Comparison of ENCODE assay signal across 8 cellular contexts in genomic region chr10:114470956-114471905, GRCh38.
DNase-seq lines count a peak whose midpoint lies in the region; ATAC-seq and TF ChIP-seq lines count a peak whose summit lies in the region.

No MANE protein-coding gene starts in this region.

- no peaks in the 10 kb centered on the region for H3K79me2 ChIP-seq in SU-DHL-6 (ENCODE audit: insufficient read depth, low read length)

- no peak overlapping the region for H2AFZ ChIP-seq in SU-DHL-6 (ENCODE audit: low read depth, low read length, severe bottlenecking)

- H3K9me3 ChIP-seq in HAP-1 (no peaks in the 10 kb centered on the region), SU-DHL-6 (ENCODE audit: insufficient read depth, low read length) (no peaks in the 10 kb centered on the region), heart right ventricle (no peaks in the 10 kb centered on the region)

- ATAC-seq in heart right ventricle = peak; percentile 55 to 86 (median 78)

- H3K9me2 ChIP-seq in SU-DHL-6 (replicated peaks; ENCODE audit: insufficient read depth, low read length) = no peaks in the 10 kb centered on the region

- H3K4me1 ChIP-seq in HAP-1 (0 out of 2 replicates have a peak, but pooled peaks cover 3% of the 10 kb centered on the region), heart right ventricle (peaks cover 0 to 48% (median 17%) of the 10 kb centered on the region in 9 donors)

- no peaks in the 10 kb centered on the region for H3K27me3 ChIP-seq in HAP-1 (ENCODE audit: low read depth)
- H3K27me3 ChIP-seq in SU-DHL-6 (ENCODE audit: low read length) = no peaks in the 10 kb centered on the region
- H3K27me3 ChIP-seq in heart right ventricle = no peaks in the 10 kb centered on the region

- no peak overlapping the region for H3K9ac ChIP-seq in SU-DHL-6 (ENCODE audit: low read length)

- TF ChIP-seq CTCF in GM12872 (IDR thresholded peaks at IDR 0.05; ENCODE audit: insufficient read depth, low read depth, low read length) (peak; percentile 78), SU-DHL-6 (IDR thresholded peaks at IDR 0.05; ENCODE audit: insufficient read depth, low read length, poor library complexity, severe bottlenecking) (peak; percentile 95), heart right ventricle (IDR thresholded peaks at IDR 0.05) (peak; percentile 80 to 95 (median 93)), retinal pigment epithelial cell (conservative IDR thresholded peaks at IDR 0.05; ENCODE audit: low read depth, low read length) (peak; percentile 89)

- no peaks in the 10 kb centered on the region; the same call in 1 of the 2 replicates for H3K36me3 ChIP-seq in HAP-1 (replicated peaks)
- H3K36me3 ChIP-seq in SU-DHL-6 (ENCODE audit: low read length) = 0 out of 2 replicates have a peak, but pooled peaks cover 3% of the 10 kb centered on the region
- peaks cover 0 to 73% (median 21%) of the 10 kb centered on the region in 9 donors for H3K36me3 ChIP-seq in heart right ventricle

- intact Hi-C loops in heart right ventricle (cut with DNase I) = loop anchor here (1.0 to 10.0 kb wide), 16 partner anchors 71 to 661 kb away; partner anchors contain the start of gene FHIP2A (in 3 of the 10)

- no peaks in the 10 kb centered on the region for H4K20me1 ChIP-seq in SU-DHL-6 (ENCODE audit: low read depth, low read length)

- in situ Hi-C loops in HAP-1 (cut with MboI; ENCODE audit: low sequenced_read_pairs) = loop anchor here (10.0 kb wide), 1 partner anchor 74 kb away; no protein-coding TSS in a partner anchor

- peak overlapping the region; percentile 46; the same call in 1 of the 2 replicates for H3K27ac ChIP-seq in SU-DHL-6 (ENCODE audit: low read depth, low read length)
- peak overlapping the region in 5 of 10 donors; percentile 3 to 39 (median 24) for H3K27ac ChIP-seq in heart right ventricle

- H3K4me2 ChIP-seq in SU-DHL-6 (ENCODE audit: low read depth, low read length, poor library complexity, severe bottlenecking) = no peak overlapping the region

- H3K4me3 ChIP-seq in HAP-1 (no peak overlapping the region), SU-DHL-6 (ENCODE audit: insufficient read depth, low read length, poor library complexity, severe bottlenecking) (no peak overlapping the region), heart right ventricle (no peak overlapping the region), retinal pigment epithelial cell (ENCODE audit: low read length) (no peak overlapping the region)

- peak; percentile 62 to 70 for DNase-seq in HAP-1 (ENCODE audit: low spot score in 2 of 2)
- peak; percentile 64 for DNase-seq in M059J (ENCODE audit: low read depth)
- peak; percentile 28 for DNase-seq in activated naive CD8-positive, alpha-beta T cell treated with anti-CD3 and anti-CD28 coated beads, Interleukin-2, amount 50 U/mL, for 16 hours (ENCODE audit: low read depth, low spot score)
- DNase-seq in heart right ventricle = peak; percentile 51 to 60
- no peak for DNase-seq in retinal pigment epithelial cell (ENCODE audit: low read depth)
- no peak for DNase-seq in NCI-H187 treated with DMSO at 0.1 percent for 48 hours (lab: John Stamatoyannopoulos, UW)

- H3F3A ChIP-seq in SU-DHL-6 (ENCODE audit: insufficient read depth) = 0 out of 2 replicates have a peak, but pooled peaks cover 3% of the 10 kb centered on the region

- 35 to 38% methylated on average over 11 of the region's 11 CpGs for WGBS in heart right ventricle, 2 donors

Comparison
In these comparisons a context has a peak if more than half of its experiments do, and no peak if none do; other contexts are left out.
1. DNase-seq: peak in HAP-1 (2 of 2), M059J (single experiment), activated naive CD8-positive, alpha-beta T cell treated with anti-CD3 and anti-CD28 coated beads, Interleukin-2, amount 50 U/mL, for 16 hours (single experiment) and heart right ventricle (2 of 2); none in retinal pigment epithelial cell (single experiment) and NCI-H187 treated with DMSO at 0.1 percent for 48 hours (single experiment).
2. Peak in every context shown above with its lines, with median percentiles within 50 percentile points of each other: CTCF ChIP-seq.